ENCODE assay signal across 19 cellular contexts in the genomic region with DNA sequence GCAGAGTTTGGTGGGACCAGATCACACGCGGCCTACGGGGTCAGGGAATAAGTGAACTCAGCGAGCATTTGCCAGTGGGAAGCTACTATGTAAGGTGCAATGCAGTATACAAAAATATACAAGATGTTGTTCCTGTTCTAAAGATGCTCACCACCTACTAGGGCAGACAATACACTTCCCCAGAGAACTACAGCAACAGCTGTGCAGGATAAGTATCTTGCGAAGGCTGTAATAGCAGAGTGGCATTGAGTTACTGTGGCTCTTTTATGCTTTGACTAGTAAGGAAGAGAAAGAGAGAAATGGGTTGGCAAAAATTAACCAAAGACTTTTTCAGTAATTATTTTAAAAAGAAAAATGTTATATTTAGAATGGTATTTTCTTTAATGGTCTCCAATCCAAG.
"Had no signal": no experiment of that assay in that cellular context is flagged by ENCODE, and none has a peak within 500 bp of the region (broad histone marks: within the 10 kb centered on the region; RNA-seq: fewer than 3 reads in every experiment).

No MANE protein-coding gene starts in this region.

- H3K36me3 ChIP-seq: colonic mucosa, heart left ventricle, pancreas, thyroid gland had no signal

- H3K4me1 ChIP-seq: pancreas, suprapubic skin had no signal

- H3K27ac ChIP-seq: colonic mucosa, heart left ventricle, pancreas, suprapubic skin, thyroid gland had no signal

- H3K9me3 Mint-ChIP-seq: type B pancreatic cell had no signal

- DNase-seq: colonic mucosa; dermis blood vessel endothelial cell; heart left ventricle; hippocampal formation; kidney glomerular epithelial cell; mammary epithelial cell; mucosa of descending colon; occipital lobe; pancreas; right cardiac atrium; stimulated activated CD4-positive, alpha-beta T cell treated with anti-CD3 and anti-CD28 coated beads, Interleukin-2, amount 100 ng/mL, for 48 hours; stimulated activated naive CD4-positive, alpha-beta T cell treated with Interleukin-2 at 50 U/mL for 16 hours; thyroid gland had no signal

- H3K9me3 ChIP-seq: colonic mucosa, heart left ventricle, mucosa of descending colon, pancreas, suprapubic skin, thyroid gland had no signal

- H3K27me3 Mint-ChIP-seq: natural killer cell treated with Interleukin-12 subunit alpha and Interleukin-12 subunit beta and Interleukin-15 and Interleukin-18, amount 100 ng/mL, for 72 hours; progenitor cell of endocrine pancreas; type B pancreatic cell had no signal

- H3K36me3 Mint-ChIP-seq: natural killer cell treated with Interleukin-12 subunit alpha and Interleukin-12 subunit beta and Interleukin-15 and Interleukin-18, amount 100 ng/mL, for 72 hours had no signal

- H3K27ac Mint-ChIP-seq: natural killer cell treated with Interleukin-12 subunit alpha and Interleukin-12 subunit beta and Interleukin-15 and Interleukin-18, amount 100 ng/mL, for 72 hours; progenitor cell of endocrine pancreas; type B pancreatic cell had no signal

- H3K4me2 ChIP-seq: smooth muscle cell had no signal

- H3K4me3 ChIP-seq: colonic mucosa, heart left ventricle, mucosa of descending colon, pancreas, smooth muscle cell, suprapubic skin, thyroid gland had no signal

- H3K4me3 Mint-ChIP-seq: natural killer cell treated with Interleukin-12 subunit alpha and Interleukin-12 subunit beta and Interleukin-15 and Interleukin-18, amount 100 ng/mL, for 72 hours; type B pancreatic cell had no signal

- H3K27me3 ChIP-seq: colonic mucosa, heart left ventricle, pancreas, suprapubic skin, thyroid gland had no signal

- ATAC-seq: heart left ventricle; left lobe of liver; mucosa of descending colon; natural killer cell treated with Interleukin-12 subunit alpha and Interleukin-12 subunit beta and Interleukin-15 and Interleukin-18, amount 100 ng/mL, for 72 hours; pancreas; right cardiac atrium had no signal
